Comparison of ENCODE assay signal across 2 cellular contexts in the genomic region with DNA sequence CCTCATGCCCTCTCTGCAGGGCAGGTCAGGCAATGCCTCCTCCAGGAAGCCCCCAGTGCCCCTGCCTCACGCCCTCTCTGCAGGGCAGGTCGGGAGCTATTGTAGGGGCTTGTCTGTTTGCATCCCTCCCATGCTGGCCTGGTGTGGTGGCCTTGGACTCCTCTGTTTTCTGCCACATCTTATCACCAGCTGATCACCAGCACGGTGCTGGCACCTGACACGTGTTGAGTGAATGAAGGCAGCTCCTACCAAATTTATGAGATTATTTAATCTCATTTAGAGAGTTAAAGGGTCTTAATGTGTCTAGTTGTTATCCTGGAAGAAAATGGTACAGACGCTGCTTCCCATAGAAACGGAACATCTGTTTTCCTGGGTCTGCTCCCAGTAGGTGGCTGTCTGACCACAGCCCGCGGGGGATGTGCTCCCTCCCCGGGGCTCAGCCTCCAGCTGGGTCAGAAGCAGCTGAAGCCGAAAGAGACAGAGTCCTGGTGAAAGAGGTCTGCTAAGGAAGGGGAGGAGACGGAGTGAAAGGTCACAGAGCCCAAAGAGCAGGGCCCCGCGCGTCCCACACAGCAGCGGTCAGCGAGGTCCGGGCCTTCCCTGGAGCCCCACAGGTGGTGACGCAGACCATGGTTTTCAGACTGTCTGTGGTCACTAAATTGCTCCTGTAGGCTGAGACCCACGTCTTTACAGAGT.
TF ChIP-seq lines count a peak whose summit lies in the region.

No MANE protein-coding gene starts in this region.

TF ChIP-seq in GM23338, 12 proteins besides CTCF, POLR2A, EP300 and RAD21 (continues in another document):
- TF ChIP-seq, protein P1, sequence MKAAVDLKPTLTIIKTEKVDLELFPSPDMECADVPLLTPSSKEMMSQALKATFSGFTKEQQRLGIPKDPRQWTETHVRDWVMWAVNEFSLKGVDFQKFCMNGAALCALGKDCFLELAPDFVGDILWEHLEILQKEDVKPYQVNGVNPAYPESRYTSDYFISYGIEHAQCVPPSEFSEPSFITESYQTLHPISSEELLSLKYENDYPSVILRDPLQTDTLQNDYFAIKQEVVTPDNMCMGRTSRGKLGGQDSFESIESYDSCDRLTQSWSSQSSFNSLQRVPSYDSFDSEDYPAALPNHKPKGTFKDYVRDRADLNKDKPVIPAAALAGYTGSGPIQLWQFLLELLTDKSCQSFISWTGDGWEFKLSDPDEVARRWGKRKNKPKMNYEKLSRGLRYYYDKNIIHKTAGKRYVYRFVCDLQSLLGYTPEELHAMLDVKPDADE (IDR thresholded peaks at IDR 0.05), result no peak
- TF ChIP-seq ZNF114 (CRISPR knock-in tag; IDR thresholded peaks at IDR 0.05) (no peak), NANOG (IDR thresholded peaks at IDR 0.05; ENCODE audit: borderline replicate concordance) (no peak), ZNF462 (CRISPR knock-in tag; IDR thresholded peaks at IDR 0.05) (no peak), ZNF331 (CRISPR knock-in tag; IDR thresholded peaks at IDR 0.05; ENCODE audit: low read depth) (no peak), CREB1 (CRISPR knock-in tag; IDR thresholded peaks at IDR 0.05; ENCODE audit: low read depth) (no peak), JUNB (IDR thresholded peaks at IDR 0.05; ENCODE audit: unreplicated experiment) (no peak), STAT1 (IDR thresholded peaks at IDR 0.05; ENCODE audit: unreplicated experiment) (no peak), EZH2 (IDR thresholded peaks at IDR 0.05; ENCODE audit: low read depth, unreplicated experiment) (no peak), POLR2AphosphoS5 (IDR thresholded peaks at IDR 0.05; ENCODE audit: low read depth) (no peak)

TF ChIP-seq in SK-N-SH, 30 proteins besides CTCF, POLR2A, EP300 and RAD21:
- TF ChIP-seq NRF1 (IDR thresholded peaks at IDR 0.05; ENCODE audit: low read depth, low read length), result no peak
- TF ChIP-seq FOXJ3 (CRISPR knock-in tag; IDR thresholded peaks at IDR 0.05), result no peak
- TF ChIP-seq GABPA (IDR thresholded peaks at IDR 0.05; ENCODE audit: low read depth), result no peak
- TF ChIP-seq TEAD4 (IDR thresholded peaks at IDR 0.05; ENCODE audit: borderline replicate concordance, insufficient read depth), result no peak
- TF ChIP-seq ELF1 (IDR thresholded peaks at IDR 0.05), result no peak
- TF ChIP-seq MAX (IDR thresholded peaks at IDR 0.05; ENCODE audit: low read depth), result no peak
- TF ChIP-seq, protein P2, sequence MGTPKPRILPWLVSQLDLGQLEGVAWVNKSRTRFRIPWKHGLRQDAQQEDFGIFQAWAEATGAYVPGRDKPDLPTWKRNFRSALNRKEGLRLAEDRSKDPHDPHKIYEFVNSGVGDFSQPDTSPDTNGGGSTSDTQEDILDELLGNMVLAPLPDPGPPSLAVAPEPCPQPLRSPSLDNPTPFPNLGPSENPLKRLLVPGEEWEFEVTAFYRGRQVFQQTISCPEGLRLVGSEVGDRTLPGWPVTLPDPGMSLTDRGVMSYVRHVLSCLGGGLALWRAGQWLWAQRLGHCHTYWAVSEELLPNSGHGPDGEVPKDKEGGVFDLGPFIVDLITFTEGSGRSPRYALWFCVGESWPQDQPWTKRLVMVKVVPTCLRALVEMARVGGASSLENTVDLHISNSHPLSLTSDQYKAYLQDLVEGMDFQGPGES (IDR thresholded peaks at IDR 0.05; ENCODE audit: low read depth, low read length), result no peak
- TF ChIP-seq NFIC (IDR thresholded peaks at IDR 0.05; ENCODE audit: borderline replicate concordance), result no peak
- no peak for TF ChIP-seq TCF12 (IDR thresholded peaks at IDR 0.05)
- TF ChIP-seq REST (IDR thresholded peaks at IDR 0.05; ENCODE audit: low read depth, low read length), result no peak
- TF ChIP-seq RXRA (IDR thresholded peaks at IDR 0.05; ENCODE audit: borderline replicate concordance, low read depth), result no peak
- TF ChIP-seq TAF1 (IDR thresholded peaks at IDR 0.05; ENCODE audit: borderline replicate concordance, low read depth, low read length), result no peak
- no peak for TF ChIP-seq SIN3A (IDR thresholded peaks at IDR 0.05; ENCODE audit: borderline replicate concordance, low read depth, low read length)
- TF ChIP-seq RCOR1 (IDR thresholded peaks at IDR 0.05; ENCODE audit: low read length), result peak; percentile 21; the same call in 1 of the 2 replicates
- peak; percentile 89 for TF ChIP-seq GATA2 (CRISPR knock-in tag; IDR thresholded peaks at IDR 0.05)
- TF ChIP-seq CHD2 (IDR thresholded peaks at IDR 0.05; ENCODE audit: low read length, partially characterized antibody), result peak; percentile 50
- TF ChIP-seq FOSL2 (IDR thresholded peaks at IDR 0.05; ENCODE audit: borderline replicate concordance, low read depth), result no peak
- TF ChIP-seq, protein P3, sequence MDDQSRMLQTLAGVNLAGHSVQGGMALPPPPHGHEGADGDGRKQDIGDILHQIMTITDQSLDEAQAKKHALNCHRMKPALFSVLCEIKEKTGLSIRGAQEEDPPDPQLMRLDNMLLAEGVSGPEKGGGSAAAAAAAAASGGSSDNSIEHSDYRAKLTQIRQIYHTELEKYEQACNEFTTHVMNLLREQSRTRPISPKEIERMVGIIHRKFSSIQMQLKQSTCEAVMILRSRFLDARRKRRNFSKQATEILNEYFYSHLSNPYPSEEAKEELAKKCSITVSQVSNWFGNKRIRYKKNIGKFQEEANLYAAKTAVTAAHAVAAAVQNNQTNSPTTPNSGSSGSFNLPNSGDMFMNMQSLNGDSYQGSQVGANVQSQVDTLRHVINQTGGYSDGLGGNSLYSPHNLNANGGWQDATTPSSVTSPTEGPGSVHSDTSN (IDR thresholded peaks at IDR 0.05), result no peak
- no peak for TF ChIP-seq EZH2phosphoT487 (IDR thresholded peaks at IDR 0.05; ENCODE audit: borderline replicate concordance, low read depth)
- TF ChIP-seq RFX5 (IDR thresholded peaks at IDR 0.05; ENCODE audit: low read length), result no peak
- no peak for TF ChIP-seq JUND (IDR thresholded peaks at IDR 0.05)
- peak; percentile 76; the same call in 1 of the 2 replicates for TF ChIP-seq MXI1 (IDR thresholded peaks at IDR 0.05; ENCODE audit: low read depth, low read length)
- no peak for TF ChIP-seq YY1 (IDR thresholded peaks at IDR 0.05; ENCODE audit: low read depth)
